9 cellular contexts compared by ENCODE assay signal in genomic region chr17:63696381-63696961, GRCh38. TPM values are rescaled to one million over a fixed set of nuclear protein-coding genes. Genes with fewer than 3 reads are reported as not detected.
DNase-seq lines count a peak whose midpoint lies in the region; ATAC-seq and TF ChIP-seq lines count a peak whose summit lies in the region.
"Had no signal": no experiment of that assay in that cellular context is flagged by ENCODE, and none has a peak within 500 bp of the region (broad histone marks: within the 10 kb centered on the region; RNA-seq: fewer than 3 reads in every experiment).

No MANE protein-coding gene starts in this region.

- H2AFZ ChIP-seq in HCT116 (ENCODE audit: low read depth, low read length, poor library complexity, severe bottlenecking) (no peak overlapping the region), neuronal stem cell (ENCODE audit: low read length) (no peak overlapping the region)

- peak overlapping the region; percentile 65 for H3K27ac ChIP-seq in CD8-positive, alpha-beta T cell (ENCODE audit: low read depth, low read length)
- peak overlapping the region; percentile 19; the same call in 1 of the 2 replicates for H3K27ac ChIP-seq in HCT116 (ENCODE audit: low read depth, low read length)
- H3K27ac ChIP-seq in neuronal stem cell (replicated peaks; ENCODE audit: low read length), result no peak overlapping the region
- H3K27ac ChIP-seq: SJSA1 had no signal

- H4K20me1 ChIP-seq in HCT116 (ENCODE audit: insufficient read depth), result no peaks in the 10 kb centered on the region

- no peak overlapping the region for H2BK12ac ChIP-seq in neuronal stem cell (ENCODE audit: low read length)

- H2BK5ac ChIP-seq in neuronal stem cell (ENCODE audit: low read length), result no peak overlapping the region

- peaks cover 59% of the 10 kb centered on the region for H3K4me1 ChIP-seq in CD8-positive, alpha-beta T cell (ENCODE audit: insufficient read depth, low read length)
- H3K4me1 ChIP-seq in HCT116 (ENCODE audit: control insufficient read depth in 1 of 2, insufficient read depth in 2 of 2, low read length in 2 of 2) (peaks cover 0 to 25% of the 10 kb centered on the region in 2 experiments; a peak in 2 of 4 replicates), neuronal stem cell (ENCODE audit: control insufficient read depth in 2 of 2, insufficient read depth in 1 of 2, low read depth in 1 of 2, low read length in 2 of 2) (peaks cover 2 to 17% of the 10 kb centered on the region in 2 donors)

- no peak overlapping the region for H3K23ac ChIP-seq in neuronal stem cell (ENCODE audit: low read depth, low read length, poor library complexity)

- peaks cover 5% of the 10 kb centered on the region for H3K79me1 ChIP-seq in neuronal stem cell (ENCODE audit: low read depth, low read length)

- H2BK120ac ChIP-seq in neuronal stem cell (ENCODE audit: low read depth, low read length), result no peak overlapping the region

- no CpG with 5 or more reads among the region's 9 CpGs for WGBS in neuronal stem cell (ENCODE audit: extremely low coverage in 2 of 2, insufficient read length in 2 of 2, insufficient replicate concordance in 1 of 2), 2 donors

- H3K9me3 ChIP-seq in CD8-positive, alpha-beta T cell (ENCODE audit: low read length), result no peaks in the 10 kb centered on the region
- H3K9me3 ChIP-seq in HCT116 (ENCODE audit: control insufficient read depth in 1 of 2, insufficient read depth in 1 of 2, low read depth in 1 of 2, low read length in 2 of 2), result no peaks in the 10 kb centered on the region
- H3K9me3 ChIP-seq in T-helper 17 cell (ENCODE audit: control insufficient read depth, low read length, poor library complexity, severe bottlenecking), result no peaks in the 10 kb centered on the region
- no peaks in the 10 kb centered on the region for H3K9me3 ChIP-seq in neuronal stem cell (replicated peaks in 1 of 2; ENCODE audit: control insufficient read depth in 2 of 2, insufficient read depth in 1 of 2, low read depth in 1 of 2, low read length in 2 of 2)

- no peaks in the 10 kb centered on the region for H3K79me2 ChIP-seq in HCT116 (ENCODE audit: insufficient read depth, low read length)

- DNase-seq in CD8-positive, alpha-beta T cell, result peak in 5 of 7 experiments; percentile 37 to 79 (median 58)
- DNase-seq in HCT116 (ENCODE audit: low read depth, low spot score) (peak; percentile 21), T-helper 17 cell (no peak), neuronal stem cell (ENCODE audit: low spot score) (peak; percentile 36), cortex of kidney (lab: John Stamatoyannopoulos, UW) (no peak), NCI-H1092 treated with DMSO at 0.1 percent for 48 hours (lab: John Stamatoyannopoulos, UW) (no peak)
- DNase-seq in effector memory CD8-positive, alpha-beta T cell, result peak; percentile 26 to 36 (median 30)

- intact Hi-C loops in CD8-positive, alpha-beta T cell (cut with DNase I, micrococcal nuclease), result loop anchor here (2.0 to 10.0 kb wide), 4 partner anchors 146 to 326 kb away; partner anchors contain the start of genes DCAF7 (in 1 of the 2), ICAM2 (in 1 of the 2) and PRR29 (in 1 of the 2)
- intact Hi-C loops in HCT116 (cut with micrococcal nuclease), result loop anchor here (5.0 kb wide), 2 partner anchors 131 to 269 kb away; partner anchors contain the start of genes FTSJ3 and PSMC5

- H3K9me2 ChIP-seq in HCT116 (ENCODE audit: insufficient read depth), result no peaks in the 10 kb centered on the region

- H3K4me3 Mint-ChIP-seq in CD8-positive, alpha-beta T cell, result peak overlapping the region; percentile 98
- peak overlapping the region; percentile 99 for H3K4me3 Mint-ChIP-seq in T-helper 17 cell
- H3K4me3 Mint-ChIP-seq in effector memory CD8-positive, alpha-beta T cell, result peak overlapping the region; percentile 98

- no peaks in the 10 kb centered on the region for H3K9me3 Mint-ChIP-seq in CD8-positive, alpha-beta T cell
- no peaks in the 10 kb centered on the region for H3K9me3 Mint-ChIP-seq in effector memory CD8-positive, alpha-beta T cell

- no TSS peak for BruUV-seq in HCT116 (replicated peaks; lab: Mats Ljungman, UMichigan)

- no peak overlapping the region for H2BK15ac ChIP-seq in neuronal stem cell (ENCODE audit: low read length)

- CTCF ChIA-PET in CD8-positive, alpha-beta T cell (lab: Charles Lee), result interaction anchor here (0.8 to 13.2 kb wide), 9 partner anchors 13 to 138 kb away, joined by 3 to 233 read pairs (median 3); partner anchors contain the start of genes CCDC47, DDX42 and MAP3K3
- CTCF ChIA-PET in HCT116 (lab: Charles Lee), result interaction anchor here (1.3 to 2.0 kb wide), 4 partner anchors 14 to 270 kb away, joined by 3 to 8 read pairs (median 6); no protein-coding TSS in a partner anchor

- H3K9ac ChIP-seq in HCT116 (ENCODE audit: low read length) (no peak overlapping the region), neuronal stem cell (ENCODE audit: low read depth, low read length, poor library complexity) (no peak overlapping the region)

- no peak overlapping the region for H3K18ac ChIP-seq in neuronal stem cell (ENCODE audit: low read length)

- H3K27me3 ChIP-seq in CD8-positive, alpha-beta T cell (ENCODE audit: insufficient read depth, low read length), result no peaks in the 10 kb centered on the region
- no peaks in the 10 kb centered on the region for H3K27me3 ChIP-seq in HCT116 (ENCODE audit: insufficient read depth, low read length)
- H3K27me3 ChIP-seq in neuronal stem cell (ENCODE audit: control insufficient read depth in 3 of 3, insufficient read depth in 3 of 3, low read depth in 1 of 3, low read length in 3 of 3), result peaks cover 0 to 7% (median 0%) of the 10 kb centered on the region in 3 experiments
- H3K27me3 ChIP-seq: SJSA1 had no signal

- no peak overlapping the region for H4K8ac ChIP-seq in neuronal stem cell (ENCODE audit: low read depth, low read length)

- ATAC-seq in CD8-positive, alpha-beta T cell, result peak; percentile 2
- peak; percentile 29; the same call in 1 of the 2 replicates for ATAC-seq in HCT116
- ATAC-seq in T-helper 17 cell, result no peak
- ATAC-seq in effector memory CD8-positive, alpha-beta T cell (replicated peaks), result no peak
- ATAC-seq in GM19328 (IDR thresholded peaks at IDR 0.05; ENCODE audit: unreplicated experiment), result no peak

- H3K4me1 Mint-ChIP-seq in CD8-positive, alpha-beta T cell (ENCODE audit: low read depth), result peaks cover 61% of the 10 kb centered on the region
- H3K4me1 Mint-ChIP-seq in T-helper 17 cell, result peaks cover 52% of the 10 kb centered on the region
- peaks cover 51 to 57% of the 10 kb centered on the region in 2 donors for H3K4me1 Mint-ChIP-seq in effector memory CD8-positive, alpha-beta T cell (ENCODE audit: low read depth in 2 of 2)

- TF ChIP-seq POLR2A in HCT116 (IDR thresholded peaks at IDR 0.05; ENCODE audit: borderline replicate concordance, extremely low read depth, insufficient read depth, insufficient read length), result no peak

- no peak overlapping the region for H3K4ac ChIP-seq in neuronal stem cell (ENCODE audit: low read length)

- peak overlapping the region; percentile 81 for H3K4me3 ChIP-seq in CD8-positive, alpha-beta T cell (ENCODE audit: low read depth, low read length)
- H3K4me3 ChIP-seq in HCT116 (replicated peaks in 1 of 2; ENCODE audit: low read depth in 1 of 2, low read length in 2 of 2), result no peak overlapping the region
- no peak overlapping the region for H3K4me3 ChIP-seq in neuronal stem cell (ENCODE audit: low read length in 2 of 2)
- H3K4me3 ChIP-seq: SJSA1 had no signal

- POLR2A ChIA-PET in CD8-positive, alpha-beta T cell (lab: Charles Lee), result interaction anchor here (0.9 to 12.1 kb wide), 22 partner anchors 8 to 261 kb away, joined by 3 to 649 read pairs (median 8); partner anchors contain the start of genes CCDC47, DDX42, MAP3K3 and STRADA
- POLR2A ChIA-PET in HCT116 (lab: Charles Lee), result no interaction called here

- peaks cover 61% of the 10 kb centered on the region for H3K36me3 Mint-ChIP-seq in CD8-positive, alpha-beta T cell
- H3K36me3 Mint-ChIP-seq in T-helper 17 cell (ENCODE audit: low read depth), result peaks cover 5% of the 10 kb centered on the region
- peaks cover 85% of the 10 kb centered on the region for H3K36me3 Mint-ChIP-seq in effector memory CD8-positive, alpha-beta T cell (ENCODE audit: insufficient read depth)

- RAD21 ChIA-PET in HCT116 (lab: Charles Lee; ENCODE audit: low non-redundant PET in 1 of 2, low total read pairs in 2 of 2, uncharacterized antibody in 2 of 2, unreplicated experiment in 2 of 2), result no interaction called here

- peak overlapping the region; percentile 98 for H3K27ac Mint-ChIP-seq in CD8-positive, alpha-beta T cell
- H3K27ac Mint-ChIP-seq in T-helper 17 cell, result peak overlapping the region; percentile 95
- peak overlapping the region; percentile 98 to 99 for H3K27ac Mint-ChIP-seq in effector memory CD8-positive, alpha-beta T cell

- H3K27me3 Mint-ChIP-seq in CD8-positive, alpha-beta T cell (ENCODE audit: low read depth), result no peaks in the 10 kb centered on the region
- H3K27me3 Mint-ChIP-seq in T-helper 17 cell, result no peaks in the 10 kb centered on the region
- no peaks in the 10 kb centered on the region for H3K27me3 Mint-ChIP-seq in effector memory CD8-positive, alpha-beta T cell

- H3K4me2 ChIP-seq in HCT116 (ENCODE audit: low read length) (no peak overlapping the region), neuronal stem cell (ENCODE audit: insufficient read depth, low read length, poor library complexity, severe bottlenecking) (no peak overlapping the region)

- H3K36me3 ChIP-seq in CD8-positive, alpha-beta T cell (ENCODE audit: insufficient read depth, low read length), result peaks cover 45% of the 10 kb centered on the region
- no peaks in the 10 kb centered on the region for H3K36me3 ChIP-seq in HCT116 (ENCODE audit: control insufficient read depth in 1 of 2, insufficient read depth in 2 of 2, low read length in 2 of 2)
- peaks cover 23 to 69% of the 10 kb centered on the region in 2 donors for H3K36me3 ChIP-seq in neuronal stem cell (replicated peaks in 1 of 2; ENCODE audit: control insufficient read depth in 2 of 2, insufficient read depth in 2 of 2, low read length in 2 of 2)

- peak; percentile 49 for TF ChIP-seq RAD21 in HCT116 (IDR thresholded peaks at IDR 0.05; ENCODE audit: low read depth)

- peak; percentile 42 for TF ChIP-seq CTCF in CD8-positive, alpha-beta T cell (IDR thresholded peaks at IDR 0.05)
- TF ChIP-seq CTCF in HCT116 (IDR thresholded peaks at IDR 0.05 in 2 of 3, conservative IDR thresholded peaks at IDR 0.05 in 1 of 3; ENCODE audit: borderline replicate concordance in 1 of 3, insufficient read depth in 1 of 3, low read depth in 2 of 3, low read length in 2 of 3), result peak; percentile 43 to 63 (median 61); a peak in 5 of 6 replicates

- no peak overlapping the region for H4K91ac ChIP-seq in neuronal stem cell (ENCODE audit: low read depth, low read length, poor library complexity)

- no peak overlapping the region for H2AK5ac ChIP-seq in neuronal stem cell (ENCODE audit: low read depth, low read length)

- H3K14ac ChIP-seq in neuronal stem cell (ENCODE audit: low read length), result no peak overlapping the region

RNA-seq across cellular contexts. Expression of gene LIMD2, which starts 3.5 kb away (rescaled TPM):
- total RNA-seq in CD8-positive, alpha-beta T cell, result 100 to 1,000 TPM; 828 to 849 TPM
- total RNA-seq in HCT116 (2021; ENCODE audit: unreplicated experiment), result 8.4 TPM
- 6.0 and 7.0 TPM in 2 replicates for polyA plus RNA-seq in HCT116 (2012)
- 100 to 1,000 TPM; 451 to 473 TPM for total RNA-seq in T-helper 17 cell
- 40.9 TPM for polyA plus RNA-seq in neuronal stem cell (2013, experiment 1 of 2)
- 39.3 TPM for polyA plus RNA-seq in neuronal stem cell (2013, experiment 2 of 2)

RNA-seq across cellular contexts. Expression of gene STRADA, which starts 45.1 kb away (rescaled TPM):
- 10 to 100 TPM; 54.7 to 63.6 TPM for total RNA-seq in CD8-positive, alpha-beta T cell
- total RNA-seq in HCT116 (2021; ENCODE audit: unreplicated experiment), result 38.0 TPM
- 31.2 and 32.8 TPM in 2 replicates for polyA plus RNA-seq in HCT116 (2012)
- total RNA-seq in T-helper 17 cell, result 10 to 100 TPM; 44.5 to 50.2 TPM
- polyA plus RNA-seq in neuronal stem cell (2013, experiment 1 of 2), result 31.4 TPM
- 29.7 TPM for polyA plus RNA-seq in neuronal stem cell (2013, experiment 2 of 2)

Comparison
In these comparisons a context has a peak if more than half of its experiments do, and no peak if none do; other contexts are left out.
1. ATAC-seq: peak in CD8-positive, alpha-beta T cell (single experiment) and HCT116 (single experiment); none in T-helper 17 cell (single experiment), effector memory CD8-positive, alpha-beta T cell (single experiment) and GM19328 (single experiment).
2. DNase-seq: peak in CD8-positive, alpha-beta T cell (5 of 7), HCT116 (single experiment), effector memory CD8-positive, alpha-beta T cell (3 of 3) and neuronal stem cell (single experiment); none in T-helper 17 cell (0 of 3), cortex of kidney (single experiment) and NCI-H1092 treated with DMSO at 0.1 percent for 48 hours (single experiment).
3. RNA of gene LIMD2, which starts 3.5 kb away (total RNA-seq): 828 to 849 TPM in CD8-positive, alpha-beta T cell and 451 to 473 TPM in T-helper 17 cell; 8.4 TPM in HCT116 (single experiment); every median in the first group is over 10 times any median in the second.
4. Peak in every context shown above with its lines, with median percentiles within 50 percentile points of each other: H3K27ac Mint-ChIP-seq and H3K4me3 Mint-ChIP-seq.